ENCODE assay signal across 9 cellular contexts in genomic region chrX:123830309-123830708, GRCh38. TPM values are rescaled to one million over a fixed set of nuclear protein-coding genes. Genes with fewer than 3 reads are reported as not detected.
A peak's percentile ranks its signal among the peaks of the same experiment; 100 is the strongest.
DNase-seq lines count a peak whose midpoint lies in the region; ATAC-seq and TF ChIP-seq lines count a peak whose summit lies in the region.
"Had no signal": no experiment of that assay in that cellular context is flagged by ENCODE, and none has a peak within 500 bp of the region (broad histone marks: within the 10 kb centered on the region; RNA-seq: fewer than 3 reads in every experiment).

No MANE protein-coding gene starts in this region.

- WGBS in SK-N-SH (ENCODE audit: low lambda C conversion rate), result 44% methylated on average over 6 of the region's 6 CpGs
- WGBS in neuronal stem cell (ENCODE audit: extremely low coverage in 2 of 2, insufficient read length in 2 of 2, insufficient replicate concordance in 1 of 2), 2 donors, result no CpG with 5 or more reads among the region's 6 CpGs

- H3K9me3 ChIP-seq in SK-N-SH (no peaks in the 10 kb centered on the region), neuronal stem cell (replicated peaks in 1 of 2; ENCODE audit: control insufficient read depth in 2 of 2, insufficient read depth in 1 of 2, low read depth in 1 of 2, low read length in 2 of 2) (no peaks in the 10 kb centered on the region)
- H3K9me3 ChIP-seq: neutrophil had no signal

- H2AK5ac ChIP-seq in neuronal stem cell (ENCODE audit: low read depth, low read length), result no peak overlapping the region

- H3K27me3 ChIP-seq in SK-N-SH (ENCODE audit: insufficient read depth) (no peaks in the 10 kb centered on the region; the same call in 1 of the 2 replicates), neuronal stem cell (ENCODE audit: control insufficient read depth in 3 of 3, insufficient read depth in 3 of 3, low read depth in 1 of 3, low read length in 3 of 3) (no peaks in the 10 kb centered on the region)
- H3K27me3 ChIP-seq: neutrophil had no signal

- no peaks in the 10 kb centered on the region for H3K36me3 ChIP-seq in SK-N-SH (replicated peaks in 1 of 2; ENCODE audit: control insufficient read depth in 1 of 2, insufficient read depth in 2 of 2, low read length in 1 of 2)
- no peaks in the 10 kb centered on the region for H3K36me3 ChIP-seq in neuronal stem cell (replicated peaks in 1 of 2; ENCODE audit: control insufficient read depth in 2 of 2, insufficient read depth in 2 of 2, low read length in 2 of 2)
- H3K36me3 ChIP-seq: neutrophil had no signal

- H2BK120ac ChIP-seq in neuronal stem cell (ENCODE audit: low read depth, low read length), result no peak overlapping the region

- H3K79me2 ChIP-seq in SK-N-SH (ENCODE audit: insufficient read depth), result no peaks in the 10 kb centered on the region

- H3K18ac ChIP-seq in neuronal stem cell (ENCODE audit: low read length), result no peak overlapping the region

- no peaks in the 10 kb centered on the region for H3K9me2 ChIP-seq in SK-N-SH

- CTCF ChIA-PET in SK-N-SH (lab: Yijun Ruan, JAX), result no interaction called here

- H2AFZ ChIP-seq in SK-N-SH (ENCODE audit: low read depth) (no peak overlapping the region), neuronal stem cell (ENCODE audit: low read length) (no peak overlapping the region)

- H3K23ac ChIP-seq in neuronal stem cell (ENCODE audit: low read depth, low read length, poor library complexity), result no peak overlapping the region

- TF ChIP-seq EP300 in SK-N-SH (IDR thresholded peaks at IDR 0.05; ENCODE audit: borderline replicate concordance in 1 of 2, low read depth in 1 of 2, low read length in 1 of 2), result no peak

- TF ChIP-seq CTCF in SK-N-SH (IDR thresholded peaks at IDR 0.05), result no peak

- no peaks in the 10 kb centered on the region for H4K20me1 ChIP-seq in SK-N-SH (ENCODE audit: insufficient read depth)

- H3K14ac ChIP-seq in neuronal stem cell (ENCODE audit: low read length), result no peak overlapping the region

- ATAC-seq in GM18517 (IDR thresholded peaks at IDR 0.05; ENCODE audit: unreplicated experiment) (peak; percentile 86), HG02885 (IDR thresholded peaks at IDR 0.05; ENCODE audit: poor library complexity, unreplicated experiment) (peak; percentile 89)

- H3K4me2 ChIP-seq in SK-N-SH, result no peak overlapping the region
- H3K4me2 ChIP-seq in neuronal stem cell (ENCODE audit: insufficient read depth, low read length, poor library complexity, severe bottlenecking), result no peak overlapping the region

- H4K91ac ChIP-seq in neuronal stem cell (ENCODE audit: low read depth, low read length, poor library complexity), result no peak overlapping the region

- no peak overlapping the region for H2BK5ac ChIP-seq in neuronal stem cell (ENCODE audit: low read length)

- POLR2A ChIA-PET in SK-N-SH (lab: Yijun Ruan, JAX), result no interaction called here

- H3K79me1 ChIP-seq in neuronal stem cell (ENCODE audit: low read depth, low read length), result no peaks in the 10 kb centered on the region

- H3K27ac ChIP-seq in SK-N-SH (ENCODE audit: low read depth in 2 of 2, low read length in 1 of 2) (no peak overlapping the region), neuronal stem cell (replicated peaks; ENCODE audit: low read length) (no peak overlapping the region)
- H3K27ac ChIP-seq: neutrophil had no signal

- H3K9ac ChIP-seq in SK-N-SH (no peak overlapping the region), neuronal stem cell (ENCODE audit: low read depth, low read length, poor library complexity) (no peak overlapping the region)

- DNase-seq in Ammon's horn (ENCODE audit: low spot score) (peak; percentile 41), NCI-H526 (lab: John Stamatoyannopoulos, UW) (peak; percentile 54 to 61), iris pigment epithelial cell (ENCODE audit: low read depth) (peak; percentile 40), SK-N-SH (no peak), neuronal stem cell (ENCODE audit: low spot score) (no peak), medulla oblongata (ENCODE audit: extremely low spot score) (no peak)

- TF ChIP-seq RAD21 in SK-N-SH (IDR thresholded peaks at IDR 0.05; ENCODE audit: low read length), result no peak

- no peak overlapping the region for H2BK15ac ChIP-seq in neuronal stem cell (ENCODE audit: low read length)

- no peak overlapping the region for H3K4me3 ChIP-seq in SK-N-SH (ENCODE audit: low read depth in 2 of 2, low read length in 1 of 2)
- H3K4me3 ChIP-seq in neuronal stem cell (ENCODE audit: low read length in 2 of 2), result no peak overlapping the region

- no peak overlapping the region for H4K8ac ChIP-seq in neuronal stem cell (ENCODE audit: low read depth, low read length)

- H3F3A ChIP-seq in SK-N-SH (replicated peaks; ENCODE audit: insufficient read depth), result no peaks in the 10 kb centered on the region

- H3K4me1 ChIP-seq in SK-N-SH (ENCODE audit: control insufficient read depth in 1 of 2, insufficient read depth in 2 of 2, low read depth in 1 of 2, low read length in 1 of 2) (no peaks in the 10 kb centered on the region), neuronal stem cell (ENCODE audit: control insufficient read depth in 2 of 2, insufficient read depth in 1 of 2, low read depth in 1 of 2, low read length in 2 of 2) (no peaks in the 10 kb centered on the region)

- H3K4ac ChIP-seq in neuronal stem cell (ENCODE audit: low read length), result no peak overlapping the region

- no peak overlapping the region for H2BK12ac ChIP-seq in neuronal stem cell (ENCODE audit: low read length)

TF ChIP-seq in SK-N-SH, 30 proteins besides CTCF, POLR2A, EP300 and RAD21:
- TF ChIP-seq JUND (IDR thresholded peaks at IDR 0.05), result no peak
- TF ChIP-seq IRF3 (IDR thresholded peaks at IDR 0.05; ENCODE audit: low read depth, low read length), result no peak
- no peak for TF ChIP-seq CHD2 (IDR thresholded peaks at IDR 0.05; ENCODE audit: low read length, partially characterized antibody)
- TF ChIP-seq GATA2 (CRISPR knock-in tag; IDR thresholded peaks at IDR 0.05), result no peak
- no peak for TF ChIP-seq TEAD4 (IDR thresholded peaks at IDR 0.05; ENCODE audit: borderline replicate concordance, insufficient read depth)
- no peak for TF ChIP-seq NRF1 (IDR thresholded peaks at IDR 0.05; ENCODE audit: low read depth, low read length)
- no peak for TF ChIP-seq EZH2phosphoT487 (IDR thresholded peaks at IDR 0.05; ENCODE audit: borderline replicate concordance, low read depth)
- TF ChIP-seq USF1 (IDR thresholded peaks at IDR 0.05; ENCODE audit: borderline replicate concordance, low read depth), result no peak
- no peak for TF ChIP-seq USF2 (IDR thresholded peaks at IDR 0.05; ENCODE audit: borderline replicate concordance, low read depth, low read length)
- no peak for TF ChIP-seq MEF2A (IDR thresholded peaks at IDR 0.05; ENCODE audit: borderline replicate concordance, low read depth)
- TF ChIP-seq NFIC (IDR thresholded peaks at IDR 0.05; ENCODE audit: borderline replicate concordance), result no peak

RNA-seq across cellular contexts. Expression of gene XIAP, which starts 29.5 kb away (rescaled TPM):
- 8.0 and 9.1 TPM in 2 replicates for polyA plus RNA-seq in SK-N-SH (2012; rRNA removed)
- polyA plus RNA-seq in SK-N-SH (2012; cell fraction: cytosol; rRNA removed), result 10.7 and 12.1 TPM in 2 replicates
- 8.1 and 9.3 TPM in 2 replicates for polyA plus RNA-seq in SK-N-SH (2012; cell fraction: nucleus; rRNA removed)
- polyA plus RNA-seq in neuronal stem cell (2013, experiment 1 of 2), result 16.4 TPM
- 17.7 TPM for polyA plus RNA-seq in neuronal stem cell (2013, experiment 2 of 2)

Comparison
In these comparisons a context has a peak if more than half of its experiments do, and no peak if none do; other contexts are left out.
1. DNase-seq: peak in Ammon's horn (single experiment), NCI-H526 (2 of 2) and iris pigment epithelial cell (single experiment); none in SK-N-SH (single experiment), neuronal stem cell (single experiment) and medulla oblongata (single experiment).